19 cellular contexts compared by ENCODE assay signal in the genomic region with DNA sequence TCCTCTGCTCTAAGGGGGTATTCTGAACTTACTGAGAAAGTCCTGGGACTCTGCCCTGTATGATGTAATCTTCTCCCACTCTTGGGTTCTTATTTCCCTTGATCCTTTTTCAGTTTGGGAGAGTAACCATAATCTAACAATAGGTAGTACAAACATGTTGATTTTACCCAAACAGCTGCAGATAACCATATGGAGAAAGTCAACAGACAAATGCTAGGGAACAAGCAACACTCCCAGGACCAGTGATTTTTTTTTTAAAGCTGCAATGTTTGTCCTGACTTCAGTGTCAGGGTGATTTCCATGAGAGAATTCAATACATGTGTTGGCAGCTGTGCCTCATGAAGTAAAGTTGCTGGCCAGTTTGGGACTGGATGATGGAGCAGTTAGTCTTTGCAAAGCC.
DNase-seq lines count a peak whose midpoint lies in the region; ATAC-seq and TF ChIP-seq lines count a peak whose summit lies in the region.
"Had no signal": no experiment of that assay in that cellular context is flagged by ENCODE, and none has a peak within 500 bp of the region (broad histone marks: within the 10 kb centered on the region; RNA-seq: fewer than 3 reads in every experiment).

No MANE protein-coding gene starts in this region.

- BruUV-seq in IMR-90 (replicated peaks; lab: Mats Ljungman, UMichigan), result no TSS peak

- no peak overlapping the region for H4K5ac ChIP-seq in IMR-90 (ENCODE audit: low read depth, low read length)

- H3K4me3 ChIP-seq in IMR-90 (ENCODE audit: insufficient read depth, low read depth, low read length), result no peak overlapping the region
- H3K4me3 ChIP-seq in SJCRH30, result no peak overlapping the region
- H3K4me3 ChIP-seq: heart right ventricle, right lobe of liver had no signal

- ATAC-seq in IMR-90 (ENCODE audit: low read depth), result no peak
- ATAC-seq: natural killer cell treated with Interleukin-12 subunit alpha and Interleukin-12 subunit beta and Interleukin-15 and Interleukin-18, amount 100 ng/mL, for 72 hours had no signal

- H4K8ac ChIP-seq in IMR-90 (ENCODE audit: low read depth in 2 of 2, low read length in 2 of 2), result no peak overlapping the region

- peaks cover 11 to 26% of the 10 kb centered on the region in 2 experiments; a peak in 3 of 4 replicates for H3K79me1 ChIP-seq in IMR-90 (ENCODE audit: low read depth in 1 of 2, low read length in 2 of 2)

- dilution Hi-C loops in IMR-90 (cut with HindIII; ENCODE audit: low sequenced_read_pairs, unreplicated experiment), result no loop called here

- peaks cover 3% of the 10 kb centered on the region for H3K36me3 Mint-ChIP-seq in progenitor cell of endocrine pancreas (ENCODE audit: insufficient read depth)

- POLR2A ChIA-PET in IMR-90 (lab: Charles Lee; ENCODE audit: unreplicated experiment), result no interaction called here

- H3K4me3 Mint-ChIP-seq in progenitor cell of endocrine pancreas (ENCODE audit: low read depth), result peak overlapping the region; percentile 20
- H3K4me3 Mint-ChIP-seq: activated CD4-positive, alpha-beta memory T cell treated with anti-CD3 and anti-CD28 coated beads, Interleukin-2, amount 10 ng/mL, durations not matched to agents 7 days and 5 days; brain; CD4-positive, CD25-positive, alpha-beta regulatory T cell; natural killer cell treated with Interleukin-12 subunit alpha and Interleukin-12 subunit beta and Interleukin-15 and Interleukin-18, amount 100 ng/mL, for 72 hours; stimulated activated naive CD8-positive, alpha-beta T cell treated with anti-CD3 and anti-CD28 coated beads, Interleukin-15, Interleukin-2, amounts not matched to agents 100 ng/mL and 50 ng/mL, for 24 hours had no signal

- no peaks in the 10 kb centered on the region for H3K27me3 Mint-ChIP-seq in progenitor cell of endocrine pancreas
- H3K27me3 Mint-ChIP-seq: activated CD4-positive, alpha-beta memory T cell treated with anti-CD3 and anti-CD28 coated beads, Interleukin-2, amount 10 ng/mL, durations not matched to agents 7 days and 5 days; brain; natural killer cell treated with Interleukin-12 subunit alpha and Interleukin-12 subunit beta and Interleukin-15 and Interleukin-18, amount 100 ng/mL, for 72 hours; stimulated activated naive CD8-positive, alpha-beta T cell treated with anti-CD3 and anti-CD28 coated beads, Interleukin-15, Interleukin-2, amounts not matched to agents 100 ng/mL and 50 ng/mL, for 24 hours had no signal

- in situ Hi-C loops in IMR-90 (cut with MboI; ENCODE audit: low sequenced_read_pairs), result no loop called here

- H3K4ac ChIP-seq in IMR-90 (ENCODE audit: low read depth, low read length), result no peak overlapping the region; the same call in 1 of the 2 replicates

- no peak overlapping the region for H3K18ac ChIP-seq in IMR-90 (ENCODE audit: low read depth, low read length)

- DNase-seq in IMR-90 (peak; percentile 11), SJCRH30 (peak; percentile 37 to 76), fibroblast of peridontal ligament (ENCODE audit: extremely low read depth) (peak; percentile 38), progenitor cell of endocrine pancreas (ENCODE audit: low spot score, unreplicated experiment) (no peak), Kasumi-1 (lab: John Stamatoyannopoulos, UW) (no peak), NCI-H187 (lab: John Stamatoyannopoulos, UW) (no peak), anterior cingulate cortex (lab: John Stamatoyannopoulos, UW) (no peak)
- DNase-seq: activated CD4-positive, alpha-beta memory T cell treated with anti-CD3 and anti-CD28 coated beads, Interleukin-2, amount 10 ng/mL, durations not matched to agents 7 days and 5 days; activated effector memory CD4-positive, alpha-beta T cell treated with Interleukin-2 at 50 U/mL for 16 hours; CD4-positive, CD25-positive, alpha-beta regulatory T cell; GDM1; heart right ventricle; NCI-H2029; NK-92 treated with Interleukin-12 subunit alpha and Interleukin-12 subunit beta, amount 100 ng/mL, for 24 hours; right lobe of liver; SIG-M5 had no signal

- H3K27me3 ChIP-seq in IMR-90 (ENCODE audit: control insufficient read depth, insufficient read depth, low read length) (no peaks in the 10 kb centered on the region), SJCRH30 (no peaks in the 10 kb centered on the region)
- H3K27me3 ChIP-seq: heart right ventricle, right lobe of liver had no signal

- peaks cover 47% of the 10 kb centered on the region for H3K4me1 Mint-ChIP-seq in progenitor cell of endocrine pancreas (ENCODE audit: low read depth)

- no peak overlapping the region for H3K23ac ChIP-seq in IMR-90 (ENCODE audit: low read depth, low read length)

- TF ChIP-seq CTCF in IMR-90 (conservative IDR thresholded peaks at IDR 0.05; ENCODE audit: low read depth, low read length) (no peak), progenitor cell of endocrine pancreas (IDR thresholded peaks at IDR 0.05; ENCODE audit: unreplicated experiment) (no peak)

- CTCF ChIA-PET in IMR-90 (lab: Yijun Ruan, JAX), result no interaction called here

- H2AK5ac ChIP-seq in IMR-90 (ENCODE audit: low read depth, low read length), result no peak overlapping the region

- H2AFZ ChIP-seq in IMR-90 (replicated peaks; ENCODE audit: low read length, poor library complexity), result no peak overlapping the region

- H3K9me3 ChIP-seq in IMR-90 (ENCODE audit: control insufficient read depth, insufficient read depth, low read length), result no peaks in the 10 kb centered on the region
- no peaks in the 10 kb centered on the region for H3K9me3 ChIP-seq in SJCRH30 (replicated peaks)
- H3K9me3 ChIP-seq: heart right ventricle, right lobe of liver had no signal

- no peak overlapping the region for H4K91ac ChIP-seq in IMR-90 (ENCODE audit: insufficient read depth, low read depth, low read length)

- H3K9ac ChIP-seq in IMR-90 (ENCODE audit: low read depth, low read length), result no peak overlapping the region

- no peak overlapping the region for H2BK5ac ChIP-seq in IMR-90 (ENCODE audit: low read depth, low read length, poor library complexity, severe bottlenecking)

- peak overlapping the region; percentile 86 for H3K27ac Mint-ChIP-seq in progenitor cell of endocrine pancreas
- H3K27ac Mint-ChIP-seq: activated CD4-positive, alpha-beta memory T cell treated with anti-CD3 and anti-CD28 coated beads, Interleukin-2, amount 10 ng/mL, durations not matched to agents 7 days and 5 days; stimulated activated naive CD8-positive, alpha-beta T cell treated with anti-CD3 and anti-CD28 coated beads, Interleukin-15, Interleukin-2, amounts not matched to agents 100 ng/mL and 50 ng/mL, for 24 hours had no signal

- H3K4me2 ChIP-seq in IMR-90 (ENCODE audit: low read depth, low read length), result no peak overlapping the region

- peaks cover 2% of the 10 kb centered on the region; the same call in 1 of the 2 replicates for H4K20me1 ChIP-seq in IMR-90 (ENCODE audit: insufficient read depth, low read length)

- peaks cover 2% of the 10 kb centered on the region for H3K4me1 ChIP-seq in IMR-90 (ENCODE audit: control insufficient read depth, insufficient read depth, low read length)
- H3K4me1 ChIP-seq in SJCRH30, result peaks cover 18% of the 10 kb centered on the region
- H3K4me1 ChIP-seq: right lobe of liver had no signal

- H2BK20ac ChIP-seq in IMR-90 (ENCODE audit: low read depth, low read length), result no peak overlapping the region

- no peaks in the 10 kb centered on the region for H3K9me3 Mint-ChIP-seq in progenitor cell of endocrine pancreas (ENCODE audit: low read depth)
- H3K9me3 Mint-ChIP-seq: activated CD4-positive, alpha-beta memory T cell treated with anti-CD3 and anti-CD28 coated beads, Interleukin-2, amount 10 ng/mL, durations not matched to agents 7 days and 5 days; natural killer cell treated with Interleukin-12 subunit alpha and Interleukin-12 subunit beta and Interleukin-15 and Interleukin-18, amount 100 ng/mL, for 72 hours; stimulated activated naive CD8-positive, alpha-beta T cell treated with anti-CD3 and anti-CD28 coated beads, Interleukin-15, Interleukin-2, amounts not matched to agents 100 ng/mL and 50 ng/mL, for 24 hours had no signal

- H3K56ac ChIP-seq in IMR-90 (ENCODE audit: extremely low read depth, insufficient read depth, low read length), result no peak overlapping the region

- H2AK9ac ChIP-seq in IMR-90 (replicated peaks; ENCODE audit: low read depth, low read length, poor library complexity), result peak overlapping the region; percentile 33

- no peak for TF ChIP-seq POLR2A in IMR-90 (IDR thresholded peaks at IDR 0.05; ENCODE audit: low read depth, low read length)

- no peak overlapping the region for H2BK15ac ChIP-seq in IMR-90 (ENCODE audit: low read depth, low read length)

- H3K27ac ChIP-seq in IMR-90 (ENCODE audit: insufficient read depth, low read length) (no peak overlapping the region), SJCRH30 (peak overlapping the region; percentile 25)
- H3K27ac ChIP-seq: right lobe of liver had no signal

- intact Hi-C loops in IMR-90 (cut with micrococcal nuclease), result no loop called here

- no peaks in the 10 kb centered on the region for H3K9me1 ChIP-seq in IMR-90 (ENCODE audit: insufficient read depth, low read length)

- H3K14ac ChIP-seq in IMR-90 (replicated peaks; ENCODE audit: low read depth, low read length), result no peak overlapping the region

- no peak overlapping the region for H2BK120ac ChIP-seq in IMR-90 (ENCODE audit: low read depth, low read length)

- H3K36me3 ChIP-seq in IMR-90 (ENCODE audit: control insufficient read depth, insufficient read depth, low read length) (peaks cover 1% of the 10 kb centered on the region; the same call in 1 of the 2 replicates), SJCRH30 (peaks cover 6% of the 10 kb centered on the region)

- TF ChIP-seq RAD21 in IMR-90 (IDR thresholded peaks at IDR 0.05; ENCODE audit: low read length), result no peak

TF ChIP-seq in IMR-90, 13 proteins besides CTCF, POLR2A, EP300 and RAD21:
- no peak for TF ChIP-seq MAZ (IDR thresholded peaks at IDR 0.05; ENCODE audit: borderline replicate concordance, low read depth, low read length)
- no peak for TF ChIP-seq MXI1 (IDR thresholded peaks at IDR 0.05; ENCODE audit: borderline replicate concordance, low read depth, low read length)
- no peak for TF ChIP-seq SMC3 (IDR thresholded peaks at IDR 0.05; ENCODE audit: low read depth, low read length)
- TF ChIP-seq MAFK (IDR thresholded peaks at IDR 0.05; ENCODE audit: low read depth, low read length), result no peak
- TF ChIP-seq, protein P1, sequence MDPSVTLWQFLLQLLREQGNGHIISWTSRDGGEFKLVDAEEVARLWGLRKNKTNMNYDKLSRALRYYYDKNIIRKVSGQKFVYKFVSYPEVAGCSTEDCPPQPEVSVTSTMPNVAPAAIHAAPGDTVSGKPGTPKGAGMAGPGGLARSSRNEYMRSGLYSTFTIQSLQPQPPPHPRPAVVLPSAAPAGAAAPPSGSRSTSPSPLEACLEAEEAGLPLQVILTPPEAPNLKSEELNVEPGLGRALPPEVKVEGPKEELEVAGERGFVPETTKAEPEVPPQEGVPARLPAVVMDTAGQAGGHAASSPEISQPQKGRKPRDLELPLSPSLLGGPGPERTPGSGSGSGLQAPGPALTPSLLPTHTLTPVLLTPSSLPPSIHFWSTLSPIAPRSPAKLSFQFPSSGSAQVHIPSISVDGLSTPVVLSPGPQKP (IDR thresholded peaks at IDR 0.05; ENCODE audit: borderline replicate concordance, low read depth, low read length), result no peak

Comparison
In these comparisons a context has a peak if more than half of its experiments do, and no peak if none do; other contexts are left out.
1. DNase-seq: peak in IMR-90 (single experiment), SJCRH30 (2 of 2) and fibroblast of peridontal ligament (single experiment); none in progenitor cell of endocrine pancreas (single experiment), Kasumi-1 (0 of 2), NCI-H187 (0 of 2) and anterior cingulate cortex (0 of 58).